16 cellular contexts compared by ENCODE assay signal in genomic region chr3:126925411-126926171, GRCh38. TPM values are rescaled to one million over a fixed set of nuclear protein-coding genes. Genes with fewer than 3 reads are reported as not detected.
A peak's percentile ranks its signal among the peaks of the same experiment; 100 is the strongest.
DNase-seq lines count a peak whose midpoint lies in the region; ATAC-seq, FAIRE-seq and TF ChIP-seq lines count a peak whose summit lies in the region.
"Had no signal": no experiment of that assay in that cellular context is flagged by ENCODE, and none has a peak within 500 bp of the region (broad histone marks: within the 10 kb centered on the region; RNA-seq: fewer than 3 reads in every experiment).

No MANE protein-coding gene starts in this region.

- POLR2A ChIA-PET in naive thymus-derived CD4-positive, alpha-beta T cell (lab: Charles Lee): no interaction called here

- no peak overlapping the region for H3K27ac ChIP-seq in naive thymus-derived CD4-positive, alpha-beta T cell (ENCODE audit: low read depth, low read length)

- H3K9me3 ChIP-seq in naive thymus-derived CD4-positive, alpha-beta T cell (ENCODE audit: control insufficient read depth in 2 of 3, low read length in 3 of 3): no peaks in the 10 kb centered on the region
- no peaks in the 10 kb centered on the region for H3K9me3 ChIP-seq in BE2C

- CTCF ChIA-PET in naive thymus-derived CD4-positive, alpha-beta T cell (lab: Charles Lee): no interaction called here

- TF ChIP-seq POLR2A in NB4 (IDR thresholded peaks at IDR 0.05; ENCODE audit: extremely low read depth, insufficient read length) (no peak), H54 (IDR thresholded peaks at IDR 0.05; ENCODE audit: low read depth, low read length) (no peak)

- peak overlapping the region; percentile 27 to 59 for H3K4me3 Mint-ChIP-seq in CD14-positive monocyte
- no peak overlapping the region for H3K4me3 Mint-ChIP-seq in naive thymus-derived CD4-positive, alpha-beta T cell
- H3K4me3 Mint-ChIP-seq: activated naive CD4-positive, alpha-beta T cell treated with anti-CD3 and anti-CD28 coated beads for 36 hours had no signal

- peaks cover 0 to 17% (median 4%) of the 10 kb centered on the region in 7 donors for H3K9me3 Mint-ChIP-seq in CD14-positive monocyte
- peaks cover 0 to 2% (median 0%) of the 10 kb centered on the region in 11 donors for H3K9me3 Mint-ChIP-seq in naive thymus-derived CD4-positive, alpha-beta T cell
- H3K9me3 Mint-ChIP-seq: activated naive CD4-positive, alpha-beta T cell treated with anti-CD3 and anti-CD28 coated beads for 36 hours had no signal

- TF ChIP-seq CTCF in CD14-positive monocyte (IDR thresholded peaks at IDR 0.05): no peak
- no peak for TF ChIP-seq CTCF in NB4 (IDR thresholded peaks at IDR 0.05; ENCODE audit: low read depth, low read length)
- TF ChIP-seq CTCF in BE2C (IDR thresholded peaks at IDR 0.05; ENCODE audit: low read depth, low read length): no peak

- FAIRE-seq in H54 (lab: Jason Lieb, UNC) (no peak), urothelium cell line (lab: Jason Lieb, UNC) (no peak)
- FAIRE-seq: G401.6 had no signal

- H3K27me3 Mint-ChIP-seq in CD14-positive monocyte (ENCODE audit: low read depth in 3 of 3): peaks cover 84 to 97% (median 96%) of the 10 kb centered on the region in 3 donors
- H3K27me3 Mint-ChIP-seq in naive thymus-derived CD4-positive, alpha-beta T cell: peaks cover 0 to 5% (median 0%) of the 10 kb centered on the region in 5 donors

- H3K4me3 ChIP-seq in NB4 (ENCODE audit: low read depth, low read length): no peak overlapping the region
- H3K4me3 ChIP-seq in naive thymus-derived CD4-positive, alpha-beta T cell (ENCODE audit: low read length): no peak overlapping the region
- H3K4me3 ChIP-seq in BE2C (ENCODE audit: low read depth, low read length): no peak overlapping the region

- no peaks in the 10 kb centered on the region for H3K27me3 ChIP-seq in naive thymus-derived CD4-positive, alpha-beta T cell (ENCODE audit: control insufficient read depth in 2 of 2, insufficient read depth in 2 of 2, low read length in 2 of 2)
- no peaks in the 10 kb centered on the region for H3K27me3 ChIP-seq in BE2C

- H3K36me3 ChIP-seq in naive thymus-derived CD4-positive, alpha-beta T cell (ENCODE audit: control insufficient read depth in 2 of 3, insufficient read depth in 3 of 3, low read length in 3 of 3): no peaks in the 10 kb centered on the region
- no peaks in the 10 kb centered on the region for H3K36me3 ChIP-seq in BE2C

- intact Hi-C loops in CD14-positive monocyte (cut with micrococcal nuclease): no loop called here
- intact Hi-C loops in naive thymus-derived CD4-positive, alpha-beta T cell (cut with micrococcal nuclease): no loop called here

- H3K4me1 ChIP-seq in naive thymus-derived CD4-positive, alpha-beta T cell (ENCODE audit: control insufficient read depth in 2 of 2, insufficient read depth in 2 of 2, low read length in 2 of 2): no peaks in the 10 kb centered on the region
- H3K4me1 ChIP-seq in BE2C: peaks cover 49% of the 10 kb centered on the region

- peak; percentile 92 for ATAC-seq in naive thymus-derived CD4-positive, alpha-beta T cell

- H3K4me1 Mint-ChIP-seq in CD14-positive monocyte: peaks cover 19% of the 10 kb centered on the region
- peaks cover 0 to 11% (median 0%) of the 10 kb centered on the region in 7 donors for H3K4me1 Mint-ChIP-seq in naive thymus-derived CD4-positive, alpha-beta T cell

- peak overlapping the region in 6 of 7 donors; percentile 72 to 89 (median 86) for H3K27ac Mint-ChIP-seq in CD14-positive monocyte
- no peak overlapping the region for H3K27ac Mint-ChIP-seq in naive thymus-derived CD4-positive, alpha-beta T cell
- H3K27ac Mint-ChIP-seq: activated naive CD4-positive, alpha-beta T cell treated with anti-CD3 and anti-CD28 coated beads for 36 hours had no signal

- DNase-seq in CD14-positive monocyte (ENCODE audit: low spot score) (peak; percentile 80), NB4 (ENCODE audit: low read depth) (peak; percentile 35), cerebellar cortex (ENCODE audit: low spot score) (peak; percentile 68), H54 (ENCODE audit: insufficient read length, low spot score) (no peak), BE2C (no peak), urothelium cell line (ENCODE audit: low spot score) (no peak), NCI-H1436 treated with DMSO at 0.1 percent for 48 hours (lab: John Stamatoyannopoulos, UW) (no peak)
- no peak for DNase-seq in naive thymus-derived CD4-positive, alpha-beta T cell
- DNase-seq: activated CD8-positive, alpha-beta memory T cell treated with anti-CD3 and anti-CD28 coated beads for 24 hours; activated naive CD4-positive, alpha-beta T cell treated with anti-CD3 and anti-CD28 coated beads for 36 hours; KBM-7; NCI-H2081 treated with DMSO at 0.1 percent for 48 hours; stimulated activated CD4-positive, alpha-beta T cell treated with anti-CD3 and anti-CD28 coated beads, Interleukin-2, amount 100 ng/mL, for 24 hours; stimulated activated naive CD4-positive, alpha-beta T cell; T-helper 9 cell had no signal

- H3K36me3 Mint-ChIP-seq in CD14-positive monocyte: peaks cover 20 to 22% of the 10 kb centered on the region in 2 donors
- H3K36me3 Mint-ChIP-seq in naive thymus-derived CD4-positive, alpha-beta T cell: peaks cover 0 to 19% (median 2%) of the 10 kb centered on the region in 5 donors

RNA-seq across cellular contexts. Expression of gene PLXNA1, which starts 57.3 kb away (rescaled TPM):
- polyA plus RNA-seq in CD14-positive monocyte: not detected
- 10 to 100 TPM in 3 of 5 experiments, 1 to 10 TPM in 2; 7.8 to 16.8 (median 10.7) TPM for total RNA-seq in naive thymus-derived CD4-positive, alpha-beta T cell
- polyA plus RNA-seq in naive thymus-derived CD4-positive, alpha-beta T cell: 1 to 10 TPM in 1 of 2 donors, under 1 TPM in 1; 0.27 to 1.6 TPM
- polyA plus RNA-seq in BE2C (2012; ENCODE audit: insufficient read depth, insufficient read length, low read depth): 261 TPM

Comparison
In these comparisons a context has a peak if more than half of its experiments do, and no peak if none do; other contexts are left out.
1. DNase-seq: peak in CD14-positive monocyte (single experiment), NB4 (single experiment) and cerebellar cortex (single experiment); none in naive thymus-derived CD4-positive, alpha-beta T cell (0 of 9), H54 (single experiment), BE2C (single experiment), urothelium cell line (single experiment) and NCI-H1436 treated with DMSO at 0.1 percent for 48 hours (single experiment).
2. H3K27ac Mint-ChIP-seq: peak in CD14-positive monocyte (6 of 7); none in naive thymus-derived CD4-positive, alpha-beta T cell (0 of 9).
3. H3K4me3 Mint-ChIP-seq: peak in CD14-positive monocyte (2 of 2); none in naive thymus-derived CD4-positive, alpha-beta T cell (0 of 10).